In the genomic region with DNA sequence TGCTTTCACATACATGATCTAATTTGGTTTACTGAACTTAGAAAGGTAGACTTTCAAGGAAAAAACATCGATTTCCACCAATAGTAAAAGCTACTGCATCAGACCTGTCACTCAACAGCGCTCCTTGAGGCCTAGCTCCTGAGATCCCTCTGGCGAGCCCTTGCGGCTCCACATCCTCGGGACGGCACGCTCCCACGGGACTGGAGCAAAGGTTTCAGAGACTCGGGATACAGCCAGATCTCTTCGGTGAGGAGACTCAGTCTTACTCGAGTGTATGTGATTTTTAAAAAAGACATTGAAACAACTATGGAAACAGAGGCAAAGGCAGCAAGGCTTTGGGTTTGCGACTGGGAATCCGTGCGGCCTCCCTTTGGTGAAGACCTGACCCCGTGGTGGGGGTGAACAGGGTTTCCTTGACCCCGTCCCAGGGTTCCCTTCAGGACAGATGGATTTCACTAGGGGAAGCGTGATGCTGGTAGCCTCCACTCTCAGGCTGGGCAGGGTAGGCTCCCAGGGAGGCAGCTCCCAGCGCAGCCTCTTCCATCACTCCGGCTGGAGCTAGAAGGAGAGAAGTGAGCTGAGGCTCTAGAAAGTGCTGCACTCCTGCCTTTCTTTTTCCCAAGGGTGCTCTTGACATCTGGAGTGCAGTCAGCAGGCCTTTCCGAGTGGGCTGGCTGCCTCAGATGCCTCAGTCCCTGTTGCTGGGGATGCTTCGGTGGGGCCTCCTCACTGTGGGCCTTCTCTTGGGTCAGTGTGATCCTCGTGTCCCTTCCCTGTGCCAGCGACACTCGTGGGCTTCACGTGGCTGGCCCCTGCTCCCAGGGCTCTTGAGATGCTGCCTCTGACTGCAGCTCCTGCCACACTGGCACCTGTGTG, we compare ENCODE assay signal across 17 cellular contexts. TPM values are rescaled to one million over a fixed set of nuclear protein-coding genes. Genes with fewer than 3 reads are reported as not detected.
DNase-seq lines count a peak whose midpoint lies in the region; ATAC-seq and TF ChIP-seq lines count a peak whose summit lies in the region.
"Had no signal": no experiment of that assay in that cellular context is flagged by ENCODE, and none has a peak within 500 bp of the region (broad histone marks: within the 10 kb centered on the region; RNA-seq: fewer than 3 reads in every experiment).

No MANE protein-coding gene starts in this region.

- peaks cover 9% of the 10 kb centered on the region for H3K36me3 Mint-ChIP-seq in activated CD8-positive, alpha-beta memory T cell treated with anti-CD3 and anti-CD28 coated beads, Interleukin-2, amount 10 ng/mL, durations not matched to agents 7 days and 5 days
- H3K36me3 Mint-ChIP-seq in CD8-positive, alpha-beta T cell = peaks cover 8% of the 10 kb centered on the region
- peaks cover 36% of the 10 kb centered on the region for H3K36me3 Mint-ChIP-seq in activated CD8-positive, alpha-beta T cell treated with anti-CD3 and anti-CD28 coated beads, Interleukin-2, amount 10 ng/mL, durations not matched to agents 7 days and 5 days (ENCODE audit: low read depth)
- peaks cover 0 to 26% (median 3%) of the 10 kb centered on the region in 5 donors for H3K36me3 Mint-ChIP-seq in naive thymus-derived CD4-positive, alpha-beta T cell

- no peak for DNase-seq in activated CD8-positive, alpha-beta memory T cell treated with anti-CD3 and anti-CD28 coated beads, Interleukin-2, amount 10 ng/mL, durations not matched to agents 7 days and 5 days
- DNase-seq in activated CD8-positive, alpha-beta memory T cell treated with anti-CD3 and anti-CD28 coated beads for 24 hours = no peak
- DNase-seq in CD8-positive, alpha-beta T cell = peak in 1 of 7 experiments; percentile 47
- DNase-seq in activated CD8-positive, alpha-beta T cell treated with anti-CD3 and anti-CD28 coated beads, Interleukin-2, amount 10 ng/mL, durations not matched to agents 7 days and 5 days = no peak
- DNase-seq in naive thymus-derived CD4-positive, alpha-beta T cell = peak in 1 of 9 donors; percentile 17
- DNase-seq in omental fat pad (ENCODE audit: low spot score) (no peak), NCI-H2227 (lab: John Stamatoyannopoulos, UW; ENCODE audit: unreplicated experiment) (no peak)
- DNase-seq: ACHN; activated T-cell treated with anti-CD3 and anti-CD28 coated beads, Interleukin-2, amount 50 U/mL, for 4 hours; heart right ventricle; NCI-H1694 treated with DMSO at 0.1 percent for 48 hours; SHP77; stimulated activated CD4-positive, alpha-beta T cell treated with anti-CD3 and anti-CD28 coated beads, Interleukin-1b, Interleukin-23, amount 100 ng/mL, for 48 hours had no signal

- peak overlapping the region; percentile 9 for H3K4me3 ChIP-seq in CD8-positive, alpha-beta T cell (ENCODE audit: low read depth, low read length)
- peak overlapping the region; percentile 42 for H3K4me3 ChIP-seq in naive thymus-derived CD4-positive, alpha-beta T cell (ENCODE audit: low read length)
- H3K4me3 ChIP-seq: heart right ventricle, right lobe of liver had no signal

- CTCF ChIA-PET in activated CD8-positive, alpha-beta memory T cell treated with anti-CD3 and anti-CD28 coated beads, Interleukin-2, amount 10 ng/mL, durations not matched to agents 7 days and 5 days (lab: Charles Lee) = no interaction called here
- CTCF ChIA-PET in CD8-positive, alpha-beta T cell (lab: Charles Lee) = interaction anchor here (1.0 to 1.5 kb wide), 3 partner anchors 15 to 68 kb away, joined by 3 to 6 read pairs (median 4); no protein-coding TSS in a partner anchor
- CTCF ChIA-PET in activated CD8-positive, alpha-beta T cell treated with anti-CD3 and anti-CD28 coated beads, Interleukin-2, amount 10 ng/mL, durations not matched to agents 7 days and 5 days (lab: Charles Lee) = interaction anchor here (1.0 to 1.2 kb wide), 2 partner anchors 13 to 15 kb away, joined by 3 to 7 read pairs; no protein-coding TSS in a partner anchor
- CTCF ChIA-PET in naive thymus-derived CD4-positive, alpha-beta T cell (lab: Charles Lee) = interaction anchor here (0.5 to 4.2 kb wide), 5 partner anchors 13 to 29 kb away, joined by 3 to 32 read pairs (median 3); a partner anchor contains a TSS

- no peak overlapping the region for H3K4me3 Mint-ChIP-seq in activated CD8-positive, alpha-beta memory T cell treated with anti-CD3 and anti-CD28 coated beads, Interleukin-2, amount 10 ng/mL, durations not matched to agents 7 days and 5 days
- H3K4me3 Mint-ChIP-seq in CD8-positive, alpha-beta T cell = peak overlapping the region; percentile 64
- peak overlapping the region; percentile 25 for H3K4me3 Mint-ChIP-seq in activated CD8-positive, alpha-beta T cell treated with anti-CD3 and anti-CD28 coated beads, Interleukin-2, amount 10 ng/mL, durations not matched to agents 7 days and 5 days
- H3K4me3 Mint-ChIP-seq in naive thymus-derived CD4-positive, alpha-beta T cell = peak overlapping the region; percentile 56 to 94 (median 83)
- H3K4me3 Mint-ChIP-seq: activated T-cell treated with anti-CD3 and anti-CD28 coated beads, Interleukin-2, amount 50 U/mL, for 4 hours; mesothelial cell of epicardium had no signal

- H3K36me3 ChIP-seq in CD8-positive, alpha-beta T cell (ENCODE audit: insufficient read depth, low read length) = no peaks in the 10 kb centered on the region
- H3K36me3 ChIP-seq in naive thymus-derived CD4-positive, alpha-beta T cell (ENCODE audit: control insufficient read depth in 2 of 3, insufficient read depth in 3 of 3, low read length in 3 of 3) = no peaks in the 10 kb centered on the region

- no peaks in the 10 kb centered on the region for H3K9me3 Mint-ChIP-seq in activated CD8-positive, alpha-beta memory T cell treated with anti-CD3 and anti-CD28 coated beads, Interleukin-2, amount 10 ng/mL, durations not matched to agents 7 days and 5 days (ENCODE audit: low read depth)
- no peaks in the 10 kb centered on the region for H3K9me3 Mint-ChIP-seq in CD8-positive, alpha-beta T cell
- no peaks in the 10 kb centered on the region for H3K9me3 Mint-ChIP-seq in activated CD8-positive, alpha-beta T cell treated with anti-CD3 and anti-CD28 coated beads, Interleukin-2, amount 10 ng/mL, durations not matched to agents 7 days and 5 days (ENCODE audit: insufficient read depth)
- no peaks in the 10 kb centered on the region for H3K9me3 Mint-ChIP-seq in naive thymus-derived CD4-positive, alpha-beta T cell
- H3K9me3 Mint-ChIP-seq: activated T-cell treated with anti-CD3 and anti-CD28 coated beads, Interleukin-2, amount 50 U/mL, for 4 hours; mesothelial cell of epicardium had no signal

- no peaks in the 10 kb centered on the region for H3K9me3 ChIP-seq in CD8-positive, alpha-beta T cell (ENCODE audit: low read length)
- no peaks in the 10 kb centered on the region for H3K9me3 ChIP-seq in naive thymus-derived CD4-positive, alpha-beta T cell (ENCODE audit: control insufficient read depth in 2 of 3, low read length in 3 of 3)
- H3K9me3 ChIP-seq: heart right ventricle, right lobe of liver had no signal

- H3K27ac Mint-ChIP-seq in activated CD8-positive, alpha-beta memory T cell treated with anti-CD3 and anti-CD28 coated beads, Interleukin-2, amount 10 ng/mL, durations not matched to agents 7 days and 5 days = peak overlapping the region; percentile 68
- H3K27ac Mint-ChIP-seq in CD8-positive, alpha-beta T cell = peak overlapping the region; percentile 98
- peak overlapping the region; percentile 98 for H3K27ac Mint-ChIP-seq in activated CD8-positive, alpha-beta T cell treated with anti-CD3 and anti-CD28 coated beads, Interleukin-2, amount 10 ng/mL, durations not matched to agents 7 days and 5 days
- peak overlapping the region; percentile 88 to 99 (median 97) for H3K27ac Mint-ChIP-seq in naive thymus-derived CD4-positive, alpha-beta T cell
- H3K27ac Mint-ChIP-seq: mesothelial cell of epicardium had no signal

- no peak for ATAC-seq in activated CD8-positive, alpha-beta memory T cell treated with anti-CD3 and anti-CD28 coated beads, Interleukin-2, amount 10 ng/mL, durations not matched to agents 7 days and 5 days
- no peak for ATAC-seq in CD8-positive, alpha-beta T cell
- ATAC-seq in activated CD8-positive, alpha-beta T cell treated with anti-CD3 and anti-CD28 coated beads, Interleukin-2, amount 10 ng/mL, durations not matched to agents 7 days and 5 days = no peak
- ATAC-seq in naive thymus-derived CD4-positive, alpha-beta T cell = no peak
- ATAC-seq in HG03025 (IDR thresholded peaks at IDR 0.05; ENCODE audit: low FRiP score, unreplicated experiment) (no peak), omental fat pad (ENCODE audit: low FRiP score) (no peak)
- ATAC-seq: activated CD4-positive, CD25-positive, alpha-beta regulatory T cell treated with anti-CD3 and anti-CD28 coated beads, Interleukin-2, amount 50 U/mL, for 24 hours; activated T-cell treated with anti-CD3 and anti-CD28 coated beads, Interleukin-2, amount 50 U/mL, for 4 hours had no signal

- no peak for TF ChIP-seq CTCF in CD8-positive, alpha-beta T cell (IDR thresholded peaks at IDR 0.05)
- no peak for TF ChIP-seq CTCF in omental fat pad (IDR thresholded peaks at IDR 0.05)

- peaks cover 99% of the 10 kb centered on the region for H3K4me1 ChIP-seq in CD8-positive, alpha-beta T cell (ENCODE audit: insufficient read depth, low read length)
- H3K4me1 ChIP-seq in naive thymus-derived CD4-positive, alpha-beta T cell (ENCODE audit: control insufficient read depth in 2 of 2, insufficient read depth in 2 of 2, low read length in 2 of 2) = peaks cover 92 to 99% of the 10 kb centered on the region in 2 donors

- no peaks in the 10 kb centered on the region for H3K27me3 Mint-ChIP-seq in activated CD8-positive, alpha-beta memory T cell treated with anti-CD3 and anti-CD28 coated beads, Interleukin-2, amount 10 ng/mL, durations not matched to agents 7 days and 5 days
- no peaks in the 10 kb centered on the region for H3K27me3 Mint-ChIP-seq in CD8-positive, alpha-beta T cell (ENCODE audit: low read depth)
- H3K27me3 Mint-ChIP-seq in activated CD8-positive, alpha-beta T cell treated with anti-CD3 and anti-CD28 coated beads, Interleukin-2, amount 10 ng/mL, durations not matched to agents 7 days and 5 days (ENCODE audit: low read depth) = no peaks in the 10 kb centered on the region
- H3K27me3 Mint-ChIP-seq in naive thymus-derived CD4-positive, alpha-beta T cell = no peaks in the 10 kb centered on the region

- H3K27ac ChIP-seq in CD8-positive, alpha-beta T cell (ENCODE audit: low read depth, low read length) = peak overlapping the region; percentile 4
- peak overlapping the region; percentile 88 for H3K27ac ChIP-seq in naive thymus-derived CD4-positive, alpha-beta T cell (ENCODE audit: low read depth, low read length)
- H3K27ac ChIP-seq: right lobe of liver had no signal

- intact Hi-C loops in CD8-positive, alpha-beta T cell (cut with DNase I, micrococcal nuclease) = no loop called here
- intact Hi-C loops in naive thymus-derived CD4-positive, alpha-beta T cell (cut with micrococcal nuclease) = loop anchor here in 1 of 2 donors (5.0 to 10.0 kb wide), 3 partner anchors 153 to 1214 kb away; a partner anchor contains a TSS

- peaks cover 92% of the 10 kb centered on the region for H3K4me1 Mint-ChIP-seq in activated CD8-positive, alpha-beta memory T cell treated with anti-CD3 and anti-CD28 coated beads, Interleukin-2, amount 10 ng/mL, durations not matched to agents 7 days and 5 days
- H3K4me1 Mint-ChIP-seq in CD8-positive, alpha-beta T cell (ENCODE audit: low read depth) = peaks cover 96% of the 10 kb centered on the region
- H3K4me1 Mint-ChIP-seq in activated CD8-positive, alpha-beta T cell treated with anti-CD3 and anti-CD28 coated beads, Interleukin-2, amount 10 ng/mL, durations not matched to agents 7 days and 5 days (ENCODE audit: low read depth) = peaks cover 97% of the 10 kb centered on the region
- H3K4me1 Mint-ChIP-seq in naive thymus-derived CD4-positive, alpha-beta T cell = peaks cover 59 to 100% (median 92%) of the 10 kb centered on the region in 7 donors

- POLR2A ChIA-PET in CD8-positive, alpha-beta T cell (lab: Charles Lee) = interaction anchor here (2.7 to 4.1 kb wide), 3 partner anchors 14 to 29 kb away, joined by 18 to 51 read pairs (median 27); a partner anchor contains a TSS
- POLR2A ChIA-PET in activated CD8-positive, alpha-beta T cell treated with anti-CD3 and anti-CD28 coated beads, Interleukin-2, amount 10 ng/mL, durations not matched to agents 7 days and 5 days (lab: Charles Lee) = interaction anchor here (1.1 to 6.2 kb wide), 2 partner anchors 18 to 29 kb away, joined by 4 to 35 read pairs; a partner anchor contains a TSS
- POLR2A ChIA-PET in naive thymus-derived CD4-positive, alpha-beta T cell (lab: Charles Lee) = interaction anchor here (0.6 to 6.6 kb wide), 9 partner anchors 8 to 1239 kb away, joined by 3 to 81 read pairs (median 8); a partner anchor contains a TSS

- no peaks in the 10 kb centered on the region for H3K27me3 ChIP-seq in CD8-positive, alpha-beta T cell (ENCODE audit: insufficient read depth, low read length)
- H3K27me3 ChIP-seq in naive thymus-derived CD4-positive, alpha-beta T cell (ENCODE audit: control insufficient read depth in 2 of 2, insufficient read depth in 2 of 2, low read length in 2 of 2) = no peaks in the 10 kb centered on the region
- H3K27me3 ChIP-seq: heart right ventricle, right lobe of liver had no signal

RNA-seq across cellular contexts. Expression of a gene that starts 5.8 kb away (rescaled TPM):
- total RNA-seq in activated CD8-positive, alpha-beta memory T cell treated with anti-CD3 and anti-CD28 coated beads, Interleukin-2, amount 10 ng/mL, durations not matched to agents 7 days and 5 days = 10 to 100 TPM; 63.1 to 71.3 TPM
- 10 to 100 TPM; 32.9 to 33.5 TPM for total RNA-seq in CD8-positive, alpha-beta T cell
- total RNA-seq in activated CD8-positive, alpha-beta T cell treated with anti-CD3 and anti-CD28 coated beads, Interleukin-2, amount 10 ng/mL, durations not matched to agents 7 days and 5 days = 10 to 100 TPM; 92.9 to 99.6 TPM
- 10 to 100 TPM; 32.7 to 84.0 (median 55.4) TPM for total RNA-seq in naive thymus-derived CD4-positive, alpha-beta T cell
- 100 to 1,000 TPM; 199 to 240 TPM for polyA plus RNA-seq in naive thymus-derived CD4-positive, alpha-beta T cell
- total RNA-seq in omental fat pad = 10 to 100 TPM in 2 of 4 donors, 1 to 10 TPM in 2; 7.1 to 21.2 (median 11.1) TPM

RNA-seq across cellular contexts. Expression of a gene that starts 29.8 kb away (rescaled TPM):
- total RNA-seq in activated CD8-positive, alpha-beta memory T cell treated with anti-CD3 and anti-CD28 coated beads, Interleukin-2, amount 10 ng/mL, durations not matched to agents 7 days and 5 days = 10 to 100 TPM; 23.1 to 24.8 TPM
- total RNA-seq in CD8-positive, alpha-beta T cell = 10 to 100 TPM; 18.8 TPM
- total RNA-seq in activated CD8-positive, alpha-beta T cell treated with anti-CD3 and anti-CD28 coated beads, Interleukin-2, amount 10 ng/mL, durations not matched to agents 7 days and 5 days = 10 to 100 TPM; 21.5 to 24.9 TPM
- 100 to 1,000 TPM in 2 of 5 experiments, 10 to 100 TPM in 3; 36.9 to 112 (median 41.8) TPM for total RNA-seq in naive thymus-derived CD4-positive, alpha-beta T cell
- polyA plus RNA-seq in naive thymus-derived CD4-positive, alpha-beta T cell = 10 to 100 TPM in 1 of 2 donors, 1 to 10 TPM in 1; 9.1 to 11.7 TPM
- total RNA-seq in omental fat pad = 10 to 100 TPM in 2 of 4 donors, 1 to 10 TPM in 2; 4.4 to 20.6 (median 10.4) TPM
